19 cellular contexts compared by ENCODE assay signal in the genomic region with DNA sequence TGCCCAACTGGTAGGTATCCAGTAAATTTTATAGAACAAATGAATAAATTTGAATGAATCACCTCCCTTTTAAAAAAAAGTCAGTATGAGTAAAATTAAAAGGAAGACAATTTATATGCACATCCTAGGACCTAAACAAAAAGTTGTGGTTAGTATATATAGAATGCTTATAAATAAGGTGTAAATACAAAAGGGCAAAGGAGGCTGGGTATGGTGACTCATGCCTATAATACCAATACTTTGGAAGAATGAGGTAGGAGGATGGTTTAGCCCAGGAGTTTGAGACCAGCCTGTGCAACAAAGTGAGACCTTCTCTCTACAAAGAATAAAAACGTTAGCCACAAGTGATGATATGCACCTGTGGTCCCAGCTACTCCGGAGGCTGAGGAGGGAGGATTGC.
"Had no signal": no experiment of that assay in that cellular context is flagged by ENCODE, and none has a peak within 500 bp of the region (broad histone marks: within the 10 kb centered on the region; RNA-seq: fewer than 3 reads in every experiment).

No MANE protein-coding gene starts in this region.

- H3K4me3 Mint-ChIP-seq: activated naive CD8-positive, alpha-beta T cell; brain; natural killer cell treated with Interleukin-12 subunit alpha and Interleukin-12 subunit beta and Interleukin-15 and Interleukin-18, amount 100 ng/mL, for 72 hours; T-helper 1 cell treated with Interleukin-12 subunit alpha and Interleukin-12 subunit beta and Interleukin-4 antibody, amounts not matched to agents 30 μg/mL and 1 μg/mL, for 36 hours; type B pancreatic cell had no signal

- H3K27me3 Mint-ChIP-seq: activated naive CD8-positive, alpha-beta T cell; brain; natural killer cell treated with Interleukin-12 subunit alpha and Interleukin-12 subunit beta and Interleukin-15 and Interleukin-18, amount 100 ng/mL, for 72 hours; type B pancreatic cell had no signal

- DNase-seq: activated CD4-positive, alpha-beta T cell treated with anti-CD3 and anti-CD28 coated beads for 4 hours; activated effector memory CD4-positive, alpha-beta T cell treated with anti-CD3 and anti-CD28 coated beads, Interleukin-2, amount 50 U/mL, for 16 hours; central memory CD4-positive, alpha-beta T cell; effector CD8-positive, alpha-beta T cell; foreskin fibroblast; glutamatergic neuron; left ventricle myocardium inferior; mesendoderm; nucleus accumbens; posterior cingulate gyrus; stimulated activated CD4-positive, alpha-beta T cell treated with anti-CD3 and anti-CD28 coated beads, Interleukin-15, amount 100 ng/mL, for 24 hours; stimulated activated CD4-positive, alpha-beta T cell treated with anti-CD3 and anti-CD28 coated beads, Interleukin-4, amount 100 ng/mL, for 1 hour; stimulated activated naive CD4-positive, alpha-beta T cell treated with Interleukin-2 at 50 U/mL for 16 hours had no signal

- ATAC-seq: natural killer cell treated with Interleukin-12 subunit alpha and Interleukin-12 subunit beta and Interleukin-15 and Interleukin-18, amount 100 ng/mL, for 72 hours; SK-N-SH treated with all-trans-retinoic acid at 6 μM for 48 hours had no signal

- H3K27ac Mint-ChIP-seq: brain; T-helper 1 cell treated with Interleukin-12 subunit alpha and Interleukin-12 subunit beta and Interleukin-4 antibody, amounts not matched to agents 30 μg/mL and 1 μg/mL, for 36 hours; type B pancreatic cell had no signal

- H3K9me3 Mint-ChIP-seq: natural killer cell treated with Interleukin-12 subunit alpha and Interleukin-12 subunit beta and Interleukin-15 and Interleukin-18, amount 100 ng/mL, for 72 hours; T-helper 1 cell treated with Interleukin-12 subunit alpha and Interleukin-12 subunit beta and Interleukin-4 antibody, amounts not matched to agents 30 μg/mL and 1 μg/mL, for 36 hours; type B pancreatic cell had no signal
